Comparison of ENCODE assay signal across 34 cellular contexts in the genomic region with DNA sequence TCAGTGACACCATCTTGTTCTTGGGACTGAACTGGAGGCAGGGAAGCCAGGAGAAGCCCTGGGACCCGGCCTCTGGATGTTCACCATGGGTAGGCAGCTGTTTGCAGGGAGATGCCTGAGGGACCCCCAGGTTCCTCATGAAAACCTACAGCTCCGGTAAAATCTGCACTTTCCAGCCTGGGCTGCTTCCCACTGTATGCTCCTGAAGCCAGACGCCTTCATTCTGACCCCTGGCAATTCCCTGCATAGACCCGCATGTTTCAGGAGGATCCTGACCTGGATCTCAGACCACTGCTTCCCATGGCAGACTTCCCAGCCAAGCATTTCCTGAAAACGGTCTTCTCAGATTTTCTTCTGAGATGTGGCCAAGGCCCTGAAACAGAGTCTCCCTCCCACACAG.
"Had no signal": no experiment of that assay in that cellular context is flagged by ENCODE, and none has a peak within 500 bp of the region (broad histone marks: within the 10 kb centered on the region; RNA-seq: fewer than 3 reads in every experiment).

No MANE protein-coding gene starts in this region.

- H3K4me3 ChIP-seq: MG63 had no signal

- H3K27ac ChIP-seq: KMS-11 had no signal

- DNase-seq: Karpas-422, Kasumi-1, MG63, MM.1S, MV-4-11, NCI-H1048, NCI-H1092, NCI-H1092 treated with DMSO at 0.1 percent for 48 hours, NCI-H1105, NCI-H1105 treated with DMSO at 0.1 percent for 48 hours, NCI-H1417, NCI-H1417 treated with DMSO at 0.1 percent for 48 hours, NCI-H1436, NCI-H1436 treated with DMSO at 0.1 percent for 48 hours, NCI-H146, NCI-H1694, NCI-H1694 treated with DMSO at 0.1 percent for 48 hours, NCI-H187, NCI-H187 treated with DMSO at 0.1 percent for 48 hours, NCI-H1930, NCI-H2029, NCI-H2029 treated with DMSO at 0.1 percent for 48 hours, NCI-H2081, NCI-H2081 treated with DMSO at 0.1 percent for 48 hours, NCI-H2107, NCI-H2171, NCI-H2171 treated with DMSO at 0.1 percent for 48 hours, NCI-H2227 treated with DMSO at 0.1 percent for 48 hours, NCI-H226, NCI-H345, NCI-H446, NCI-H446 treated with DMSO at 0.1 percent for 48 hours, NCI-H510A had no signal

- H3K36me3 ChIP-seq: MG63 had no signal

- H3K4me2 ChIP-seq: KMS-11 had no signal

- H3K9me3 ChIP-seq: MG63 had no signal
